In genomic region chr15:74172751-74173544, GRCh38 we compare ENCODE assay signal across 10 cellular contexts. TPM values are rescaled to one million over a fixed set of nuclear protein-coding genes. Genes with fewer than 3 reads are reported as not detected.
DNase-seq lines count a peak whose midpoint lies in the region; ATAC-seq and TF ChIP-seq lines count a peak whose summit lies in the region.
"Had no signal": no experiment of that assay in that cellular context is flagged by ENCODE, and none has a peak within 500 bp of the region (broad histone marks: within the 10 kb centered on the region; RNA-seq: fewer than 3 reads in every experiment).

No MANE protein-coding gene starts in this region.

- intact Hi-C loops in PC-9 (cut with micrococcal nuclease; ENCODE audit: unreplicated experiment) = no loop called here
- intact Hi-C loops in CD4-positive, alpha-beta T cell (cut with DNase I, micrococcal nuclease) = no loop called here

- no peaks in the 10 kb centered on the region for H3K9me3 Mint-ChIP-seq in GM23338
- H3K9me3 Mint-ChIP-seq in CD4-positive, alpha-beta T cell = no peaks in the 10 kb centered on the region

- POLR2A ChIA-PET in PC-9 (lab: Charles Lee; ENCODE audit: unreplicated experiment) = interaction anchor here (0.6 kb wide), 1 partner anchor 718 kb away, joined by 9 read pairs; no protein-coding TSS in a partner anchor
- POLR2A ChIA-PET in CD4-positive, alpha-beta T cell (lab: Charles Lee) = no interaction called here

- no peak for TF ChIP-seq CTCF in GM23338 (conservative IDR thresholded peaks at IDR 0.05; ENCODE audit: low read depth in 2 of 2)
- TF ChIP-seq CTCF in PC-9 (conservative IDR thresholded peaks at IDR 0.05) = no peak
- TF ChIP-seq CTCF in CD4-positive, alpha-beta T cell (IDR thresholded peaks at IDR 0.05) = no peak

- H2AFZ ChIP-seq in GM23338 (peak overlapping the region; percentile 87; the same call in 1 of the 2 replicates), PC-9 (no peak overlapping the region)

- no peaks in the 10 kb centered on the region for H4K20me1 ChIP-seq in GM23338 (replicated peaks; ENCODE audit: insufficient read depth)
- no peaks in the 10 kb centered on the region for H4K20me1 ChIP-seq in PC-9 (ENCODE audit: insufficient read depth)

- H3K27ac ChIP-seq in GM23338 (ENCODE audit: low read depth) (no peak overlapping the region), skin epidermis (peak overlapping the region in 19 of 21 experiments; percentile 33 to 84 (median 68)), PC-9 (no peak overlapping the region)
- H3K27ac ChIP-seq in CD4-positive, alpha-beta T cell (ENCODE audit: low read depth, low read length) = no peak overlapping the region

- no peaks in the 10 kb centered on the region; the same call in 1 of the 2 replicates for H3K36me3 ChIP-seq in GM23338 (ENCODE audit: insufficient read depth)
- no peaks in the 10 kb centered on the region for H3K36me3 ChIP-seq in PC-9 (ENCODE audit: low read depth)

- no TSS peak for BruUV-seq in PC-9 (replicated peaks; lab: Mats Ljungman, UMichigan)

- H3K27ac Mint-ChIP-seq in GM23338 = no peak overlapping the region
- no peak overlapping the region for H3K27ac Mint-ChIP-seq in CD4-positive, alpha-beta T cell

- H3K4me2 ChIP-seq in GM23338 (peak overlapping the region; percentile 32; the same call in 1 of the 2 replicates), PC-9 (no peak overlapping the region)

- H3K27me3 Mint-ChIP-seq in GM23338 (ENCODE audit: insufficient read depth, low read depth, poor library complexity) = peaks cover 33% of the 10 kb centered on the region
- H3K27me3 Mint-ChIP-seq in CD4-positive, alpha-beta T cell = no peaks in the 10 kb centered on the region

- peaks cover 17% of the 10 kb centered on the region for H3K4me1 ChIP-seq in GM23338 (ENCODE audit: insufficient read depth)
- peaks cover 16% of the 10 kb centered on the region for H3K4me1 ChIP-seq in PC-9 (replicated peaks; ENCODE audit: insufficient read depth)

- peaks cover 54% of the 10 kb centered on the region for H3K4me1 Mint-ChIP-seq in GM23338
- no peaks in the 10 kb centered on the region for H3K4me1 Mint-ChIP-seq in CD4-positive, alpha-beta T cell (ENCODE audit: low read depth)

- no peak overlapping the region for H3K4me3 Mint-ChIP-seq in GM23338
- H3K4me3 Mint-ChIP-seq in CD4-positive, alpha-beta T cell = no peak overlapping the region

- no peaks in the 10 kb centered on the region for H3K79me2 ChIP-seq in GM23338 (replicated peaks; ENCODE audit: insufficient read depth)
- no peaks in the 10 kb centered on the region for H3K79me2 ChIP-seq in PC-9 (ENCODE audit: low read depth)

- no peaks in the 10 kb centered on the region for H3K36me3 Mint-ChIP-seq in GM23338 (ENCODE audit: low read depth)
- H3K36me3 Mint-ChIP-seq in CD4-positive, alpha-beta T cell (ENCODE audit: low read depth) = no peaks in the 10 kb centered on the region

- H3K9me3 ChIP-seq in PC-9 (ENCODE audit: insufficient read depth, low read depth) = no peaks in the 10 kb centered on the region
- no peaks in the 10 kb centered on the region for H3K9me3 ChIP-seq in CD4-positive, alpha-beta T cell (ENCODE audit: control insufficient read depth, low read length)

- peak; percentile 45 for ATAC-seq in GM23338
- ATAC-seq in CD4-positive, alpha-beta T cell (ENCODE audit: poor library complexity) = no peak

- H3K27me3 ChIP-seq in GM23338 (ENCODE audit: insufficient read depth) (no peaks in the 10 kb centered on the region), PC-9 (ENCODE audit: insufficient read depth, low read depth) (no peaks in the 10 kb centered on the region)
- H3K27me3 ChIP-seq in CD4-positive, alpha-beta T cell (ENCODE audit: control insufficient read depth, insufficient read depth, low read length) = no peaks in the 10 kb centered on the region

- DNase-seq in GM23338 (ENCODE audit: low spot score) = peak; percentile 43
- DNase-seq in brain pericyte (ENCODE audit: low read depth, low spot score) = peak; percentile 81
- peak; percentile 53 for DNase-seq in islet precursor cell
- DNase-seq in NCI-H1436 (lab: John Stamatoyannopoulos, UW) = no peak
- DNase-seq in NCI-H1694 (lab: John Stamatoyannopoulos, UW) = no peak
- no peak for DNase-seq in PC-9
- DNase-seq in CD4-positive, alpha-beta T cell = no peak
- DNase-seq: NCI-H526 treated with DMSO at 0.1 percent for 48 hours; stimulated activated CD4-positive, alpha-beta T cell treated with anti-CD3 and anti-CD28 coated beads, Interleukin-4, amount 100 ng/mL, for 24 hours had no signal

- H3F3A ChIP-seq in GM23338 (replicated peaks; ENCODE audit: low read depth) = no peaks in the 10 kb centered on the region
- H3F3A ChIP-seq in PC-9 (ENCODE audit: insufficient read depth, low read depth) = peaks cover 13% of the 10 kb centered on the region; the same call in 1 of the 2 replicates

- CTCF ChIA-PET in PC-9 (lab: Charles Lee) = interaction anchor here (0.6 kb wide), 1 partner anchor 200 kb away, joined by 4 read pairs; no protein-coding TSS in a partner anchor
- CTCF ChIA-PET in CD4-positive, alpha-beta T cell (lab: Charles Lee) = interaction anchor here (0.6 kb wide), 1 partner anchor 336 kb away, joined by 3 read pairs; no protein-coding TSS in a partner anchor

- H3K4me3 ChIP-seq in GM23338 (no peak overlapping the region), skin epidermis (peak overlapping the region in 2 of 7 experiments; percentile 25 to 33), PC-9 (no peak overlapping the region)

- H3K9me2 ChIP-seq in GM23338 (ENCODE audit: insufficient read depth) = no peaks in the 10 kb centered on the region
- H3K9me2 ChIP-seq in PC-9 (ENCODE audit: insufficient read depth) = no peaks in the 10 kb centered on the region

TF ChIP-seq in GM23338, 12 proteins besides CTCF, POLR2A, EP300 and RAD21:
- TF ChIP-seq EZH2 (IDR thresholded peaks at IDR 0.05; ENCODE audit: low read depth, unreplicated experiment) (no peak), NANOG (IDR thresholded peaks at IDR 0.05; ENCODE audit: borderline replicate concordance) (no peak), EZH2phosphoT487 (IDR thresholded peaks at IDR 0.05; ENCODE audit: unreplicated experiment) (no peak), REST (IDR thresholded peaks at IDR 0.05; ENCODE audit: unreplicated experiment) (no peak), CREB1 (CRISPR knock-in tag; IDR thresholded peaks at IDR 0.05; ENCODE audit: low read depth) (no peak), ZNF114 (CRISPR knock-in tag; IDR thresholded peaks at IDR 0.05) (no peak)

RNA-seq across cellular contexts. Expression of gene ISLR, which starts 0.6 kb away (rescaled TPM):
- total RNA-seq in GM23338 (2014; rRNA removed; shearing (Covaris generic)) = 1.6 TPM in 1 of 2 replicates, not detected in the other
- 0.09 and 0.55 TPM in 2 replicates for polyA plus RNA-seq in GM23338 (2016; fragmentation: Nextera tagmentation; extraction: Ambion mirVana)
- total RNA-seq in PC-9 (2021) = not detected in 2 replicates
- not detected for total RNA-seq in CD4-positive, alpha-beta T cell

RNA-seq across cellular contexts. Expression of gene STRA6, which starts 29.6 kb away (rescaled TPM):
- 9.9 and 14.1 TPM in 2 replicates for total RNA-seq in GM23338 (2014; rRNA removed; shearing (Covaris generic))
- 8.2 TPM in 2 replicates for polyA plus RNA-seq in GM23338 (2016; fragmentation: Nextera tagmentation; extraction: Ambion mirVana)
- total RNA-seq in PC-9 (2021) = 64.9 and 83.6 TPM in 2 replicates
- not detected for total RNA-seq in CD4-positive, alpha-beta T cell

RNA-seq across cellular contexts. Expression of gene ISLR2, which starts 42.6 kb away (rescaled TPM):
- 0.21 and 0.27 TPM in 2 replicates for total RNA-seq in GM23338 (2014; rRNA removed; shearing (Covaris generic))
- polyA plus RNA-seq in GM23338 (2016; fragmentation: Nextera tagmentation; extraction: Ambion mirVana) = 0.13 and 0.59 TPM in 2 replicates
- total RNA-seq in PC-9 (2021) = 0.15 and 0.25 TPM in 2 replicates
- total RNA-seq in CD4-positive, alpha-beta T cell = not detected

Comparison
In these comparisons a context has a peak if more than half of its experiments do, and no peak if none do; other contexts are left out.
1. DNase-seq: peak in GM23338 (single experiment), brain pericyte (single experiment) and islet precursor cell (single experiment); none in NCI-H1436 (single experiment), NCI-H1694 (single experiment), PC-9 (0 of 2) and CD4-positive, alpha-beta T cell (0 of 10).
2. H3K27ac ChIP-seq: peak in skin epidermis (19 of 21); none in GM23338 (single experiment), PC-9 (single experiment) and CD4-positive, alpha-beta T cell (single experiment).
3. RNA of gene STRA6, which starts 29.6 kb away (total RNA-seq): 64.9 to 83.6 TPM in PC-9 and 9.9 to 14.1 TPM in GM23338; not detected in CD4-positive, alpha-beta T cell; every median in the first group is over 10 times any median in the second.